In the genomic region with DNA sequence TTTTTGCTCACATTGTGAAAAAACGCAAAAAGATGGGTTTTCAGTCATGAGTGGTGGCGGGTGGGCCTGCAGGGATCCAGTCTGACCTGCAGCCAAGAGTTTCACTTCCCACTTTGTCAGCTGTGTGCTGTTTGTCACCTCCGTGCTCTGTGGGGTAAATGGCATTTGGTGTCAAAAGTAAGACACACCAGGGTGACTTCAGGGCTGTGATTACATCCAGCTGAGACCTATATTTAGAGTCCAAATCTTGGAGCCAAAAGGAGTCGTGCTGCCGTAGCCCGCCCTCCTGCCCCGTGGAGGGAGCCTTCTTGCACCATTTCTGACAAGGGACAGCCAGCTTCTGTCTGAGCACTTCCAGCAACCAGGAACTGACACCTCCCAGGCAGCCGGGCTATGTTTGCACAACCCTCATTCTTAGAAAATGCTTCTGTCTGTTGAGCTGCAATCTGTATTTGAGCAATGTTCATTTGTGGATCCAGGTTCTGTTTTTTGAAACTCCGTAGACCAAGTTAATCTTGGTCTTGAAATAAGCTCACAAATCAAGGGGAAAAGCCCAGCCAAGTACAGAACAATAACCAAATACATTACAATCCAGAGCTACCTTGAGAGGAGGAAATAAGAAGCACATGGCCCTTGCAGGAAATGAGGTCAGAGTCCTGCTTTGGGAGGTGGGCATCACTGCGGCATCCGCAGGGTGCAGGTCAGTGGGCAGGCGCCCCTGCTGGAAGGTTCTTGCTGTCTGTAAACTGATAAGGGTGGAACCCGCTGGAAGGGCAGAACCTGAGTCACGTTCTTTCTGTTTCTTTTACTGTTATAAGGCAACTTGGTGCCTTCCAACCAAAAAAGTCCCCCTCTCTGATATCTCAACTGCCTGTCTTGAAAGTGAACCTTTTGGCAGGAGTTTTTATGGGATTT, we compare ENCODE assay signal across 1 cellular context.
A peak's percentile ranks its signal among the peaks of the same experiment; 100 is the strongest.
TF ChIP-seq lines count a peak whose summit lies in the region.

No MANE protein-coding gene starts in this region.

TF ChIP-seq in HEK293, 187 proteins besides CTCF, POLR2A, EP300 and RAD21 (continued from another document):
- peak; percentile 96 for TF ChIP-seq PRDM10 (tag by site-specific recombination; IDR thresholded peaks at IDR 0.05)
